Comparison of ENCODE assay signal across 1 cellular context in genomic region chr15:39084683-39085530, GRCh38.
TF ChIP-seq lines count a peak whose summit lies in the region.

No MANE protein-coding gene starts in this region.

TF ChIP-seq in WTC11, 78 proteins besides CTCF, POLR2A, EP300 and RAD21 (continued from another document):
- TF ChIP-seq ZSCAN18 (CRISPR knock-in tag; IDR thresholded peaks at IDR 0.05) (no peak), EMX1 (CRISPR knock-in tag; IDR thresholded peaks at IDR 0.05) (no peak), ZNF219 (CRISPR knock-in tag; IDR thresholded peaks at IDR 0.05; ENCODE audit: borderline replicate concordance) (no peak), NR2C2 (CRISPR knock-in tag; IDR thresholded peaks at IDR 0.05) (no peak), NFYB (CRISPR knock-in tag; conservative IDR thresholded peaks at IDR 0.05; ENCODE audit: low read depth) (no peak), ATF3 (CRISPR knock-in tag; conservative IDR thresholded peaks at IDR 0.05) (no peak), ESRRA (CRISPR knock-in tag; IDR thresholded peaks at IDR 0.05; ENCODE audit: borderline replicate concordance) (no peak), FOXP4 (CRISPR knock-in tag; IDR thresholded peaks at IDR 0.05) (no peak), ZNF416 (CRISPR knock-in tag; IDR thresholded peaks at IDR 0.05) (no peak)
